1 cellular context compared by ENCODE assay signal in genomic region chr5:150278916-150279315, GRCh38.
TF ChIP-seq lines count a peak whose summit lies in the region.

No MANE protein-coding gene starts in this region.

TF ChIP-seq in GM23338, 12 proteins besides CTCF, POLR2A, EP300 and RAD21 (continued from another document):
- no peak for TF ChIP-seq ZNF462 (CRISPR knock-in tag; IDR thresholded peaks at IDR 0.05)
- no peak for TF ChIP-seq CREB1 (CRISPR knock-in tag; IDR thresholded peaks at IDR 0.05; ENCODE audit: low read depth)
- TF ChIP-seq STAT1 (IDR thresholded peaks at IDR 0.05; ENCODE audit: unreplicated experiment) = no peak
- TF ChIP-seq EZH2phosphoT487 (IDR thresholded peaks at IDR 0.05; ENCODE audit: unreplicated experiment) = no peak
- no peak for TF ChIP-seq POLR2AphosphoS5 (IDR thresholded peaks at IDR 0.05; ENCODE audit: low read depth)
- TF ChIP-seq ZNF114 (CRISPR knock-in tag; IDR thresholded peaks at IDR 0.05) = no peak
- no peak for TF ChIP-seq REST (IDR thresholded peaks at IDR 0.05; ENCODE audit: unreplicated experiment)
